1 cellular context compared by ENCODE assay signal in the genomic region with DNA sequence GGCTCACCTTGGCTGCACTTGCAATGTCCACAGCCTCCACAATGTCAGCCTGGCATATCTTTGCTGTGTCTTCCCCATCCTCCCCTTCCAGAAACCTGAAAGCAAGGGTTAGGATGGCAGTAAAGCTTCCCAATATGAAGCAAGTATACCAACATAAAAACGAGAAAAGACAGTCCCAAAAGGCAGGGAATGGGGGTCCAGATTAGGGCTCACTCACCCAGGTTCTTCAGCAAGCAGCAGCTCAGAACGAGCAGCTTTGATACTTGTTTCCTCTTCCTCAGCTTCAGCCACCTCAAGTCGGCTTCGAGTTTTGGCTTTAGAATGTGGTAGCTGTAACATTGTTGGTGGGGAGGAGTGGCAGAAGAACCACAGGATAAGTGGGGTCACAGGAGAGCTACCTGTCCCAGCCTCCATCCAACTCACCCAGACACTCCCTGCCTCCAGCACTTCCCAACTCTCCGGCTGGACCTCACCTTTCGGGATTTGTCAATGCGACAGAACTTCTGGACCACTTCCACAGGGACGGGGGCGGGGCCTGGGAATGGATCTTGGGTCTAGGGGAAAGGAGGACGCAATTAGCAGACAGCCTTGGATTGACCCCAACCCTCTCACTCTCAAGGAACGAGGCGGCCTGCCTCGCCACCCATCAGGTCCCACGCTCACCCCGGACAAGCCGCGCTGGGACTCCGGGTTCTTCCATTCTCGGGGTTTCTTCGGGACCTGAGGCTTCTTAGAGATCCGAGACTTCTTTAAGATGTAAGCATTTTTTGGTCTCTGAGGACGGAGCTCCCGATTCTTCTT.
A peak's percentile ranks its signal among the peaks of the same experiment; 100 is the strongest.
TF ChIP-seq lines count a peak whose summit lies in the region.

No MANE protein-coding gene starts in this region.

TF ChIP-seq in HepG2, 621 proteins besides CTCF, POLR2A, EP300 and RAD21 (continued from another document):
- TF ChIP-seq ZNF407 (CRISPR knock-in tag; IDR thresholded peaks at IDR 0.05; ENCODE audit: not compliant biosample characterization) (no peak), ZNF720 (CRISPR knock-in tag; IDR thresholded peaks at IDR 0.05) (no peak), SRF (IDR thresholded peaks at IDR 0.05; ENCODE audit: low read depth, low read length) (no peak), NRL (CRISPR knock-in tag; IDR thresholded peaks at IDR 0.05; ENCODE audit: borderline replicate concordance) (peak; percentile 17; the same call in 1 of the 2 replicates), SOX5 (CRISPR knock-in tag; IDR thresholded peaks at IDR 0.05; ENCODE audit: borderline replicate concordance) (no peak), GATA4 (IDR thresholded peaks at IDR 0.05; ENCODE audit: borderline replicate concordance, low read depth) (no peak), HMGXB4 (CRISPR knock-in tag; IDR thresholded peaks at IDR 0.05; ENCODE audit: borderline replicate concordance in 1 of 2, low read depth in 1 of 2) (no peak), TOE1 (CRISPR knock-in tag; IDR thresholded peaks at IDR 0.05) (0 out of 2 replicates have a peak, but pooled peaks have one; percentile 4), KLF13 (CRISPR knock-in tag; IDR thresholded peaks at IDR 0.05) (no peak), ZBTB20 (CRISPR knock-in tag; IDR thresholded peaks at IDR 0.05; ENCODE audit: borderline replicate concordance, low read depth) (peak; percentile 18; the same call in 1 of the 2 replicates), MXI1 (IDR thresholded peaks at IDR 0.05; ENCODE audit: borderline replicate concordance, low read depth, low read length) (no peak), JUNB (CRISPR knock-in tag; IDR thresholded peaks at IDR 0.05; ENCODE audit: borderline replicate concordance) (no peak), NCOA2 (CRISPR knock-in tag; IDR thresholded peaks at IDR 0.05) (no peak), TRIM22 (IDR thresholded peaks at IDR 0.05) (no peak), ZFP41 (CRISPR knock-in tag; IDR thresholded peaks at IDR 0.05; ENCODE audit: borderline replicate concordance) (no peak), NR2F2 (IDR thresholded peaks at IDR 0.05; ENCODE audit: borderline replicate concordance, low read depth) (no peak), ELF3 (CRISPR knock-in tag; IDR thresholded peaks at IDR 0.05) (no peak), ZBTB7B (CRISPR knock-in tag; IDR thresholded peaks at IDR 0.05) (no peak), ONECUT2 (CRISPR knock-in tag; IDR thresholded peaks at IDR 0.05) (no peak), ZMAT5 (CRISPR knock-in tag; IDR thresholded peaks at IDR 0.05; ENCODE audit: borderline replicate concordance, low read depth) (no peak), ZNF747 (CRISPR knock-in tag; IDR thresholded peaks at IDR 0.05; ENCODE audit: borderline replicate concordance) (no peak; the same call in 1 of the 2 replicates), SMAD1 (CRISPR knock-in tag; IDR thresholded peaks at IDR 0.05; ENCODE audit: borderline replicate concordance, low read depth) (no peak), TFDP2 (CRISPR knock-in tag; IDR thresholded peaks at IDR 0.05) (no peak), KMT2A (CRISPR knock-in tag; IDR thresholded peaks at IDR 0.05) (no peak)
- TF ChIP-seq, protein P1, sequence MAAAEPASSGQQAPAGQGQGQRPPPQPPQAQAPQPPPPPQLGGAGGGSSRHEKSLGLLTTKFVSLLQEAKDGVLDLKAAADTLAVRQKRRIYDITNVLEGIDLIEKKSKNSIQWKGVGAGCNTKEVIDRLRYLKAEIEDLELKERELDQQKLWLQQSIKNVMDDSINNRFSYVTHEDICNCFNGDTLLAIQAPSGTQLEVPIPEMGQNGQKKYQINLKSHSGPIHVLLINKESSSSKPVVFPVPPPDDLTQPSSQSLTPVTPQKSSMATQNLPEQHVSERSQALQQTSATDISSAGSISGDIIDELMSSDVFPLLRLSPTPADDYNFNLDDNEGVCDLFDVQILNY (CRISPR knock-in tag; conservative IDR thresholded peaks at IDR 0.05), result no peak
- TF ChIP-seq, protein P2, sequence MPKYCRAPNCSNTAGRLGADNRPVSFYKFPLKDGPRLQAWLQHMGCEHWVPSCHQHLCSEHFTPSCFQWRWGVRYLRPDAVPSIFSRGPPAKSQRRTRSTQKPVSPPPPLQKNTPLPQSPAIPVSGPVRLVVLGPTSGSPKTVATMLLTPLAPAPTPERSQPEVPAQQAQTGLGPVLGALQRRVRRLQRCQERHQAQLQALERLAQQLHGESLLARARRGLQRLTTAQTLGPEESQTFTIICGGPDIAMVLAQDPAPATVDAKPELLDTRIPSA (CRISPR knock-in tag; IDR thresholded peaks at IDR 0.05; ENCODE audit: borderline replicate concordance), result no peak
- TF ChIP-seq, protein P3, sequence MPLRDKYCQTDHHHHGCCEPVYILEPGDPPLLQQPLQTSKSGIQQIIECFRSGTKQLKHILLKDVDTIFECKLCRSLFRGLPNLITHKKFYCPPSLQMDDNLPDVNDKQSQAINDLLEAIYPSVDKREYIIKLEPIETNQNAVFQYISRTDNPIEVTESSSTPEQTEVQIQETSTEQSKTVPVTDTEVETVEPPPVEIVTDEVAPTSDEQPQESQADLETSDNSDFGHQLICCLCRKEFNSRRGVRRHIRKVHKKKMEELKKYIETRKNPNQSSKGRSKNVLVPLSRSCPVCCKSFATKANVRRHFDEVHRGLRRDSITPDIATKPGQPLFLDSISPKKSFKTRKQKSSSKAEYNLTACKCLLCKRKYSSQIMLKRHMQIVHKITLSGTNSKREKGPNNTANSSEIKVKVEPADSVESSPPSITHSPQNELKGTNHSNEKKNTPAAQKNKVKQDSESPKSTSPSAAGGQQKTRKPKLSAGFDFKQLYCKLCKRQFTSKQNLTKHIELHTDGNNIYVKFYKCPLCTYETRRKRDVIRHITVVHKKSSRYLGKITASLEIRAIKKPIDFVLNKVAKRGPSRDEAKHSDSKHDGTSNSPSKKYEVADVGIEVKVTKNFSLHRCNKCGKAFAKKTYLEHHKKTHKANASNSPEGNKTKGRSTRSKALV (CRISPR knock-in tag; IDR thresholded peaks at IDR 0.05), result no peak
